Comparison of ENCODE assay signal across 8 cellular contexts in the genomic region with DNA sequence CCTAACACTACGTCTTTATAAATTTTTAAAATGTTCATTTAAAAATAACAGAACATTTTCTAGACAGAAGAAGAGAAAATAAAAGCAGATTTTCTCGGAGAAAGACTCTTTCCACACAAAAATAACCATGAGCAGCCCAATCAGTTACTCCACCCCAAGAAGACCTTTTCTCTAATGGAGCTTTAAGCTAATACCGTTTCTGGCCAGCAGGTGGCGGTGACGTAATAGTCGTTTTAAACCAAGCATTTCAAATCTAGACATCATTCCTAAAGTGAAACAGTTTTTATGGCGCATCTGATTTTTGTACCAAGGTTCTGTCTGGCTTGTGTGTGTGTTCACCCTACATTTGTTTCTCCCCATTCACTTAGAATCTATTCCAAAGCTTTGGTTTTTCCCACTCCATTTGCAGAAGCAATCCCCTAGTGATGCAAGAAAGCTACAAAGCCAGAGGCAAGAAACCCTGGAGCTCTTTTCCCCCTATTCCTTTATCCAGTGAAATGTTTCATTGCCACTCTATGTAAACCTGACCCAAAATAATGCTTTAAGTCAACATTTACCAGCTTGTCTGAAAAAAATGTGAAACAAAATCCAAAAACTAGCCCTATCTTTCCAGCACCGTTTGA.
DNase-seq lines count a peak whose midpoint lies in the region; ATAC-seq and TF ChIP-seq lines count a peak whose summit lies in the region.

No MANE protein-coding gene starts in this region.

- no peak overlapping the region for H3K4me2 ChIP-seq in PC-9

- H3K27me3 ChIP-seq in PC-9 (ENCODE audit: insufficient read depth, low read depth) (peaks cover 30% of the 10 kb centered on the region), testis (no peaks in the 10 kb centered on the region)

- POLR2A ChIA-PET in PC-9 (lab: Charles Lee; ENCODE audit: unreplicated experiment): interaction anchor here (0.6 kb wide), 2 partner anchors 107 to 1156 kb away, joined by 4 to 9 read pairs; no protein-coding TSS in a partner anchor

- TF ChIP-seq POLR2A in testis (IDR thresholded peaks at IDR 0.05): no peak

- H3K4me3 ChIP-seq in PC-9 (no peak overlapping the region), testis (no peak overlapping the region)

- peak; percentile 88 for ATAC-seq in GM19455 (IDR thresholded peaks at IDR 0.05; ENCODE audit: unreplicated experiment)
- ATAC-seq in omental fat pad (ENCODE audit: low FRiP score): no peak

- TF ChIP-seq CTCF in PC-9 (conservative IDR thresholded peaks at IDR 0.05) (peak; percentile 88), omental fat pad (IDR thresholded peaks at IDR 0.05) (peak in 2 of 3 donors; percentile 20 to 51), testis (IDR thresholded peaks at IDR 0.05) (peak; percentile 84 to 95 (median 86))

- H3K9me3 ChIP-seq in PC-9 (ENCODE audit: insufficient read depth, low read depth): no peaks in the 10 kb centered on the region
- H3K9me3 ChIP-seq in testis: no peaks in the 10 kb centered on the region

- CTCF ChIA-PET in PC-9 (lab: Charles Lee): interaction anchor here (0.5 to 0.9 kb wide), 3 partner anchors 17 to 109 kb away, joined by 3 to 8 read pairs (median 3); no protein-coding TSS in a partner anchor

- no peaks in the 10 kb centered on the region for H3K79me2 ChIP-seq in PC-9 (ENCODE audit: low read depth)

- peak; percentile 75 for DNase-seq in CD1c-positive myeloid dendritic cell (ENCODE audit: extremely low spot score)
- peak; percentile 64 for DNase-seq in HuH-7.5 (ENCODE audit: low spot score)
- DNase-seq in PC-9: peak in 1 of 2 experiments; percentile 52
- DNase-seq in activated T-cell treated with anti-CD3 and anti-CD28 coated beads, Interleukin-2, amount 50 U/mL, for 48 hours: peak; percentile 76 to 84
- DNase-seq in fibroblast of the conjunctiva (ENCODE audit: low read depth): peak; percentile 49
- peak; percentile 98 for DNase-seq in omental fat pad (ENCODE audit: low spot score)
- DNase-seq in testis: peak; percentile 95

- H4K20me1 ChIP-seq in PC-9 (ENCODE audit: insufficient read depth): no peaks in the 10 kb centered on the region

- intact Hi-C loops in PC-9 (cut with micrococcal nuclease; ENCODE audit: unreplicated experiment): loop anchor here (2.0 kb wide), 1 partner anchor 117 kb away; no protein-coding TSS in a partner anchor
- intact Hi-C loops in testis (cut with DNase I; ENCODE audit: low total_unique reads): loop anchor here (10.0 kb wide), 1 partner anchor 113 kb away; no protein-coding TSS in a partner anchor

- no peaks in the 10 kb centered on the region for H3K9me2 ChIP-seq in PC-9 (ENCODE audit: insufficient read depth)

- H3F3A ChIP-seq in PC-9 (ENCODE audit: insufficient read depth, low read depth): no peaks in the 10 kb centered on the region

- H3K36me3 ChIP-seq in PC-9 (ENCODE audit: low read depth): no peaks in the 10 kb centered on the region
- H3K36me3 ChIP-seq in testis (ENCODE audit: low read depth, missing control alignments): no peaks in the 10 kb centered on the region

- BruUV-seq in PC-9 (replicated peaks; lab: Mats Ljungman, UMichigan): no TSS peak

- H3K4me1 ChIP-seq in PC-9 (replicated peaks; ENCODE audit: insufficient read depth) (no peaks in the 10 kb centered on the region), testis (no peaks in the 10 kb centered on the region)

- no peak overlapping the region for H3K27ac ChIP-seq in PC-9
- no peak overlapping the region for H3K27ac ChIP-seq in testis

- 12 to 13% methylated on average over 8 of the region's 8 CpGs for WGBS in testis, 2 donors

- no peak overlapping the region for H2AFZ ChIP-seq in PC-9

Comparison
In these comparisons a context has a peak if more than half of its experiments do, and no peak if none do; other contexts are left out.
1. CTCF ChIP-seq: peak in every context shown above with its lines; median percentile 88 in PC-9; 86 in testis; 36 in omental fat pad.